ENCODE assay signal across 1 cellular context in the genomic region with DNA sequence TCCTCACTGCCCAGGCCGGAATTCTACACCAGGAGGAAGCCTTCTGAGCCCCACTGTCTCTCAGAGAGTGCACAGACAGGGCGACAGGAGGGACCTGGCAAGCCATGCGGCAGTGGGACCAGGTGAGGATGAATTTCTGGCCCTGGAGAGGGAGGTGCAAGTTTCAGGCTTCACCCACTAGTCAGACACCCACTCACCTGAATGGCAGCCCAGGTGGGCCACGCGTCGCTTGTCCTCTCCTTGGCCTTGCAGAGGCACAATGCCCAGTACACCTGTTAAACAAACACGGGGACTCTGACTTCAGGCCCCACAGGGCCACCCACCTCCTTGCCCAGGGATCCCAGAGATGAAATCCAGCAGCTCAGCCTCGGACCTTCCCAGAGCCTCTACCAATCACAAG.
TF ChIP-seq lines count a peak whose summit lies in the region.

No MANE protein-coding gene starts in this region.

TF ChIP-seq in K562, 482 proteins besides CTCF, POLR2A, EP300 and RAD21:
- TF ChIP-seq ILK (tag; IDR thresholded peaks at IDR 0.05; ENCODE audit: borderline replicate concordance, low read depth) = no peak
- TF ChIP-seq RBFOX2 (IDR thresholded peaks at IDR 0.05; ENCODE audit: low read depth, low read length) = 0 out of 2 replicates have a peak, but pooled peaks have one; percentile 17
